Comparison of ENCODE assay signal across 23 cellular contexts in genomic region chr2:119062179-119062578, GRCh38.
"Had no signal": no experiment of that assay in that cellular context is flagged by ENCODE, and none has a peak within 500 bp of the region (broad histone marks: within the 10 kb centered on the region; RNA-seq: fewer than 3 reads in every experiment).

No MANE protein-coding gene starts in this region.

- H3K27ac ChIP-seq: colonic mucosa, epithelial cell of prostate, foreskin keratinocyte, gastroesophageal sphincter, heart left ventricle, ovary, thyroid gland had no signal

- H3K36me3 ChIP-seq: colonic mucosa, gastroesophageal sphincter, heart left ventricle, ovary, stomach, thyroid gland had no signal

- ATAC-seq: esophagus mucosa; foreskin keratinocyte; gastroesophageal sphincter; heart left ventricle; left colon; left ventricle myocardium superior; natural killer cell; sciatic nerve; stimulated activated effector memory CD8-positive, alpha-beta T cell treated with anti-CD3 and anti-CD28 coated beads, Interleukin-12 subunit alpha, Interleukin-12 subunit beta, amount 100 ng/mL, for 72 hours had no signal

- H3K4me3 ChIP-seq: colonic mucosa, gastroesophageal sphincter, heart left ventricle, lung, ovary, stomach, thyroid gland had no signal

- H3K9me3 ChIP-seq: colonic mucosa, ovary, thyroid gland had no signal

- H3K4me1 ChIP-seq: colonic mucosa, foreskin keratinocyte, gastroesophageal sphincter, thyroid gland had no signal

- H3K27me3 ChIP-seq: colonic mucosa, heart left ventricle, ovary, thyroid gland had no signal

- DNase-seq: colonic mucosa; effector CD8-positive, alpha-beta T cell; endodermal cell; heart left ventricle; hippocampal formation; left colon; left ventricle myocardium superior; natural killer cell; occipital lobe; ovary; stimulated activated CD4-positive, alpha-beta T cell treated with anti-CD3 and anti-CD28 coated beads, Interleukin-2, amount 100 ng/mL, for 24 hours; stimulated activated CD4-positive, alpha-beta T cell treated with anti-CD3 and anti-CD28 coated beads, Interleukin-4, amount 100 ng/mL, for 24 hours; stimulated activated naive CD4-positive, alpha-beta T cell treated with Interleukin-2 at 50 U/mL for 16 hours; stomach; thyroid gland; trophoblast cell had no signal
